ENCODE assay signal across 8 cellular contexts in the genomic region with DNA sequence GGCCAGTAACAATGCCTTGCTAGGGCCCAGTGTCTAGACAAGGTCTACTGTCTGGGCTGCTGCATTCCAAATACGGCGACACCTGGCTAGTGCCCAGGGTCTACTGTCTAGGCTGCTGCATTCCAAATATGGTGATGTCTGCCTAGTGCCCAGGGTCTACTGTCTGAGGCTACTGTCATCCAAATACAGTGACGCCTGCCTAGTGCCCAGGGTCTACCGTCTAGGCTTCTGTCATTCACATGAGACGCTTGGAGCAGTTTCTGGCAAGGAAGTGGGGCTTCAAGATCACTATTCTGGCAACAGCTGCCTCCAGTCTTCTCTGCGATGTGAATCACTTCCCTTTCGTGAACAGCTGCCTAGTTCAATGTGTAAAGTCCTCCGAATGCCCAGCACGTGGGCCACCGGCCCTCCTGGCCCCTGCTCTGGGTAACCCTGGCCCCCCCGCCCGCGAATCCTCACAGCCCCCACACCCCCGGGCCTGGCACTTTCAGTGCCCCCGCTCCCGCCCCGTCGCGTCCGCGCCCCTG. TPM values are rescaled to one million over a fixed set of nuclear protein-coding genes. Genes with fewer than 3 reads are reported as not detected.
DNase-seq lines count a peak whose midpoint lies in the region; ATAC-seq and TF ChIP-seq lines count a peak whose summit lies in the region.

No MANE protein-coding gene starts in this region.

- H3K27ac ChIP-seq in HL-60 (replicated peaks) (peak overlapping the region; percentile 73), VCaP (peak overlapping the region; percentile 67)

- H3K4me1 ChIP-seq in ES-I3 (ENCODE audit: insufficient read depth, low read length) = no peaks in the 10 kb centered on the region
- peaks cover 3% of the 10 kb centered on the region for H3K4me1 ChIP-seq in neuron (ENCODE audit: insufficient read depth, low read length)

- H3K27me3 ChIP-seq in HL-60 (ENCODE audit: insufficient read depth, poor library complexity, severe bottlenecking) (no peaks in the 10 kb centered on the region), neuron (ENCODE audit: insufficient read depth, low read length) (no peaks in the 10 kb centered on the region)

- ATAC-seq in GM21423 (IDR thresholded peaks at IDR 0.05; ENCODE audit: unreplicated experiment) = peak; percentile 56

- H2AFZ ChIP-seq in neuron (ENCODE audit: low read depth, low read length) = peak overlapping the region; percentile 13

- H3K9ac ChIP-seq in ES-I3 (ENCODE audit: low read depth, low read length) = peak overlapping the region; percentile 84; the same call in 1 of the 2 replicates

- TF ChIP-seq CTCF in HL-60 (IDR thresholded peaks at IDR 0.05; ENCODE audit: insufficient read depth, low read length) = no peak
- TF ChIP-seq CTCF in VCaP (conservative IDR thresholded peaks at IDR 0.05) = no peak
- no peak for TF ChIP-seq CTCF in fibroblast of villous mesenchyme (IDR thresholded peaks at IDR 0.05; ENCODE audit: insufficient read depth, low read depth, low read length)

- H3K36me3 ChIP-seq in ES-I3 (ENCODE audit: insufficient read depth, low read length) (no peaks in the 10 kb centered on the region), neuron (ENCODE audit: insufficient read depth, low read length) (no peaks in the 10 kb centered on the region)

- peak overlapping the region; percentile 68 for H3K4me3 ChIP-seq in HL-60 (replicated peaks; ENCODE audit: insufficient read depth, low read length)
- H3K4me3 ChIP-seq in fibroblast of villous mesenchyme (ENCODE audit: low read depth, low read length) = peak overlapping the region; percentile 80
- H3K4me3 ChIP-seq in neuron (ENCODE audit: low read length) = peak overlapping the region; percentile 93

- DNase-seq in HL-60 (ENCODE audit: low read depth in 1 of 2, low spot score in 1 of 2) (peak; percentile 58 to 62), fibroblast of villous mesenchyme (ENCODE audit: low read depth) (no peak), SHP77 treated with DMSO at 0.1 percent for 48 hours (lab: John Stamatoyannopoulos, UW) (no peak), NCI-H1092 treated with DMSO at 0.1 percent for 48 hours (lab: John Stamatoyannopoulos, UW) (no peak)

- H3K9me3 ChIP-seq in ES-I3 (ENCODE audit: control insufficient read depth, insufficient read depth, low read length) = no peaks in the 10 kb centered on the region
- H3K9me3 ChIP-seq in neuron (ENCODE audit: low read length) = no peaks in the 10 kb centered on the region

RNA-seq across cellular contexts. Expression of a gene that starts 12.7 kb away (rescaled TPM):
- 26.8 and 32.5 TPM in 2 replicates for total RNA-seq in fibroblast of villous mesenchyme

RNA-seq across cellular contexts. Expression of a gene that starts 12.8 kb away (rescaled TPM):
- 17.4 and 19.4 TPM in 2 replicates for total RNA-seq in fibroblast of villous mesenchyme

Comparison
In these comparisons a context has a peak if more than half of its experiments do, and no peak if none do; other contexts are left out.
1. DNase-seq: peak in HL-60 (2 of 2); none in fibroblast of villous mesenchyme (single experiment), SHP77 treated with DMSO at 0.1 percent for 48 hours (single experiment) and NCI-H1092 treated with DMSO at 0.1 percent for 48 hours (single experiment).
2. Peak in every context shown above with its lines, with median percentiles within 50 percentile points of each other: H3K4me3 ChIP-seq.